ENCODE assay signal across 1 cellular context in genomic region chr1:156421062-156421938, GRCh38.
A peak's percentile ranks its signal among the peaks of the same experiment; 100 is the strongest.
TF ChIP-seq lines count a peak whose summit lies in the region.

No MANE protein-coding gene starts in this region.

TF ChIP-seq in K562, 482 proteins besides CTCF, POLR2A, EP300 and RAD21 (continued from another document and continues in another):
- TF ChIP-seq, protein P1, sequence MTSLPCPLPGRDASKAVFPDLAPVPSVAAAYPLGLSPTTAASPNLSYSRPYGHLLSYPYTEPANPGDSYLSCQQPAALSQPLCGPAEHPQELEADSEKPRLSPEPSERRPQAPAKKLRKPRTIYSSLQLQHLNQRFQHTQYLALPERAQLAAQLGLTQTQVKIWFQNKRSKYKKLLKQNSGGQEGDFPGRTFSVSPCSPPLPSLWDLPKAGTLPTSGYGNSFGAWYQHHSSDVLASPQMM (CRISPR knock-in tag; IDR thresholded peaks at IDR 0.05): no peak
- TF ChIP-seq ZNF24 (IDR thresholded peaks at IDR 0.05): no peak
- no peak for TF ChIP-seq MYC (IDR thresholded peaks at IDR 0.05; ENCODE audit: low read depth, low read length)
- no peak for TF ChIP-seq MYC (CRISPR knock-in tag; IDR thresholded peaks at IDR 0.05; ENCODE audit: borderline replicate concordance, low read depth)
- TF ChIP-seq, protein P2, sequence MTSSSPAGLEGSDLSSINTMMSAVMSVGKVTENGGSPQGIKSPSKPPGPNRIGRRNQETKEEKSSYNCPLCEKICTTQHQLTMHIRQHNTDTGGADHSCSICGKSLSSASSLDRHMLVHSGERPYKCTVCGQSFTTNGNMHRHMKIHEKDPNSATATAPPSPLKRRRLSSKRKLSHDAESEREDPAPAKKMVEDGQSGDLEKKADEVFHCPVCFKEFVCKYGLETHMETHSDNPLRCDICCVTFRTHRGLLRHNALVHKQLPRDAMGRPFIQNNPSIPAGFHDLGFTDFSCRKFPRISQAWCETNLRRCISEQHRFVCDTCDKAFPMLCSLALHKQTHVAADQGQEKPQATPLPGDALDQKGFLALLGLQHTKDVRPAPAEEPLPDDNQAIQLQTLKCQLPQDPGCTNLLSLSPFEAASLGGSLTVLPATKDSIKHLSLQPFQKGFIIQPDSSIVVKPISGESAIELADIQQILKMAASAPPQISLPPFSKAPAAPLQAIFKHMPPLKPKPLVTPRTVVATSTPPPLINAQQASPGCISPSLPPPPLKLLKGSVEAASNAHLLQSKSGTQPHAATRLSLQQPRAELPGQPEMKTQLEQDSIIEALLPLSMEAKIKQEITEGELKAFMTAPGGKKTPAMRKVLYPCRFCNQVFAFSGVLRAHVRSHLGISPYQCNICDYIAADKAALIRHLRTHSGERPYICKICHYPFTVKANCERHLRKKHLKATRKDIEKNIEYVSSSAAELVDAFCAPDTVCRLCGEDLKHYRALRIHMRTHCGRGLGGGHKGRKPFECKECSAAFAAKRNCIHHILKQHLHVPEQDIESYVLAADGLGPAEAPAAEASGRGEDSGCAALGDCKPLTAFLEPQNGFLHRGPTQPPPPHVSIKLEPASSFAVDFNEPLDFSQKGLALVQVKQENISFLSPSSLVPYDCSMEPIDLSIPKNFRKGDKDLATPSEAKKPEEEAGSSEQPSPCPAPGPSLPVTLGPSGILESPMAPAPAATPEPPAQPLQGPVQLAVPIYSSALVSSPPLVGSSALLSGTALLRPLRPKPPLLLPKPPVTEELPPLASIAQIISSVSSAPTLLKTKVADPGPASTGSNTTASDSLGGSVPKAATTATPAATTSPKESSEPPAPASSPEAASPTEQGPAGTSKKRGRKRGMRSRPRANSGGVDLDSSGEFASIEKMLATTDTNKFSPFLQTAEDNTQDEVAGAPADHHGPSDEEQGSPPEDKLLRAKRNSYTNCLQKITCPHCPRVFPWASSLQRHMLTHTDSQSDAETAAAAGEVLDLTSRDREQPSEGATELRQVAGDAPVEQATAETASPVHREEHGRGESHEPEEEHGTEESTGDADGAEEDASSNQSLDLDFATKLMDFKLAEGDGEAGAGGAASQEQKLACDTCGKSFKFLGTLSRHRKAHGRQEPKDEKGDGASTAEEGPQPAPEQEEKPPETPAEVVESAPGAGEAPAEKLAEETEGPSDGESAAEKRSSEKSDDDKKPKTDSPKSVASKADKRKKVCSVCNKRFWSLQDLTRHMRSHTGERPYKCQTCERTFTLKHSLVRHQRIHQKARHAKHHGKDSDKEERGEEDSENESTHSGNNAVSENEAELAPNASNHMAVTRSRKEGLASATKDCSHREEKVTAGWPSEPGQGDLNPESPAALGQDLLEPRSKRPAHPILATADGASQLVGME (CRISPR knock-in tag; IDR thresholded peaks at IDR 0.05): no peak
- TF ChIP-seq SMAD1 (IDR thresholded peaks at IDR 0.05; ENCODE audit: low read depth, low read length, partially characterized antibody): no peak
- TF ChIP-seq JUND (IDR thresholded peaks at IDR 0.05; ENCODE audit: borderline replicate concordance, low read depth, low read length): peak; percentile 68
- TF ChIP-seq JUND (tag; IDR thresholded peaks at IDR 0.05; ENCODE audit: borderline replicate concordance, low read depth, low read length): peak; percentile 26; the same call in 1 of the 3 replicates
- no peak for TF ChIP-seq FOXJ3 (CRISPR knock-in tag; IDR thresholded peaks at IDR 0.05)
- TF ChIP-seq CREB3L1 (IDR thresholded peaks at IDR 0.05; ENCODE audit: borderline replicate concordance, low read depth): no peak
- TF ChIP-seq SPI1 (IDR thresholded peaks at IDR 0.05; ENCODE audit: borderline replicate concordance, low read depth, low read length): no peak
- TF ChIP-seq BRF1 (IDR thresholded peaks at IDR 0.05; ENCODE audit: borderline replicate concordance, extremely low read depth, insufficient read length): no peak
- no peak for TF ChIP-seq FOXJ2 (tag; IDR thresholded peaks at IDR 0.05)
- TF ChIP-seq, protein P3, sequence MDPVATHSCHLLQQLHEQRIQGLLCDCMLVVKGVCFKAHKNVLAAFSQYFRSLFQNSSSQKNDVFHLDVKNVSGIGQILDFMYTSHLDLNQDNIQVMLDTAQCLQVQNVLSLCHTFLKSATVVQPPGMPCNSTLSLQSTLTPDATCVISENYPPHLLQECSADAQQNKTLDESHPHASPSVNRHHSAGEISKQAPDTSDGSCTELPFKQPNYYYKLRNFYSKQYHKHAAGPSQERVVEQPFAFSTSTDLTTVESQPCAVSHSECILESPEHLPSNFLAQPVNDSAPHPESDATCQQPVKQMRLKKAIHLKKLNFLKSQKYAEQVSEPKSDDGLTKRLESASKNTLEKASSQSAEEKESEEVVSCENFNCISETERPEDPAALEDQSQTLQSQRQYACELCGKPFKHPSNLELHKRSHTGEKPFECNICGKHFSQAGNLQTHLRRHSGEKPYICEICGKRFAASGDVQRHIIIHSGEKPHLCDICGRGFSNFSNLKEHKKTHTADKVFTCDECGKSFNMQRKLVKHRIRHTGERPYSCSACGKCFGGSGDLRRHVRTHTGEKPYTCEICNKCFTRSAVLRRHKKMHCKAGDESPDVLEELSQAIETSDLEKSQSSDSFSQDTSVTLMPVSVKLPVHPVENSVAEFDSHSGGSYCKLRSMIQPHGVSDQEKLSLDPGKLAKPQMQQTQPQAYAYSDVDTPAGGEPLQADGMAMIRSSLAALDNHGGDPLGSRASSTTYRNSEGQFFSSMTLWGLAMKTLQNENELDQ (CRISPR knock-in tag; IDR thresholded peaks at IDR 0.05; ENCODE audit: borderline replicate concordance): no peak
- TF ChIP-seq SMARCE1 (IDR thresholded peaks at IDR 0.05): no peak
- TF ChIP-seq DACH1 (IDR thresholded peaks at IDR 0.05; ENCODE audit: partially characterized antibody): no peak
- TF ChIP-seq, protein P4, sequence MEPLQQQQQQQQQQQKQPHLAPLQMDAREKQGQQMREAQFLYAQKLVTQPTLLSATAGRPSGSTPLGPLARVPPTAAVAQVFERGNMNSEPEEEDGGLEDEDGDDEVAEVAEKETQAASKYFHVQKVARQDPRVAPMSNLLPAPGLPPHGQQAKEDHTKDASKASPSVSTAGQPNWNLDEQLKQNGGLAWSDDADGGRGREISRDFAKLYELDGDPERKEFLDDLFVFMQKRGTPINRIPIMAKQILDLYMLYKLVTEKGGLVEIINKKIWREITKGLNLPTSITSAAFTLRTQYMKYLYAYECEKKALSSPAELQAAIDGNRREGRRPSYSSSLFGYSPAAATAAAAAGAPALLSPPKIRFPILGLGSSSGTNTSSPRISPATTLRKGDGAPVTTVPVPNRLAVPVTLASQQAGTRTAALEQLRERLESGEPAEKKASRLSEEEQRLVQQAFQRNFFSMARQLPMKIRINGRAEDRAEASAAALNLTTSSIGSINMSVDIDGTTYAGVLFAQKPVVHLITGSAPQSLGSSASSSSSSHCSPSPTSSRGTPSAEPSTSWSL (CRISPR knock-in tag; IDR thresholded peaks at IDR 0.05; ENCODE audit: borderline replicate concordance): no peak
- peak; percentile 92 for TF ChIP-seq ATF7 (IDR thresholded peaks at IDR 0.05)
- no peak for TF ChIP-seq CC2D1A (IDR thresholded peaks at IDR 0.05)
- TF ChIP-seq, protein P5, sequence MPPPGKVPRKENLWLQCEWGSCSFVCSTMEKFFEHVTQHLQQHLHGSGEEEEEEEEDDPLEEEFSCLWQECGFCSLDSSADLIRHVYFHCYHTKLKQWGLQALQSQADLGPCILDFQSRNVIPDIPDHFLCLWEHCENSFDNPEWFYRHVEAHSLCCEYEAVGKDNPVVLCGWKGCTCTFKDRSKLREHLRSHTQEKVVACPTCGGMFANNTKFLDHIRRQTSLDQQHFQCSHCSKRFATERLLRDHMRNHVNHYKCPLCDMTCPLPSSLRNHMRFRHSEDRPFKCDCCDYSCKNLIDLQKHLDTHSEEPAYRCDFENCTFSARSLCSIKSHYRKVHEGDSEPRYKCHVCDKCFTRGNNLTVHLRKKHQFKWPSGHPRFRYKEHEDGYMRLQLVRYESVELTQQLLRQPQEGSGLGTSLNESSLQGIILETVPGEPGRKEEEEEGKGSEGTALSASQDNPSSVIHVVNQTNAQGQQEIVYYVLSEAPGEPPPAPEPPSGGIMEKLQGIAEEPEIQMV (tag; conservative IDR thresholded peaks at IDR 0.05; ENCODE audit: low read depth): no peak
- TF ChIP-seq RB1 (IDR thresholded peaks at IDR 0.05; ENCODE audit: low read depth): peak; percentile 70
- no peak for TF ChIP-seq IRF2 (CRISPR knock-in tag; IDR thresholded peaks at IDR 0.05)
- TF ChIP-seq ILF3 (IDR thresholded peaks at IDR 0.05; ENCODE audit: borderline replicate concordance): no peak
- no peak for TF ChIP-seq HOMEZ (CRISPR knock-in tag; IDR thresholded peaks at IDR 0.05)
- TF ChIP-seq, protein P6, sequence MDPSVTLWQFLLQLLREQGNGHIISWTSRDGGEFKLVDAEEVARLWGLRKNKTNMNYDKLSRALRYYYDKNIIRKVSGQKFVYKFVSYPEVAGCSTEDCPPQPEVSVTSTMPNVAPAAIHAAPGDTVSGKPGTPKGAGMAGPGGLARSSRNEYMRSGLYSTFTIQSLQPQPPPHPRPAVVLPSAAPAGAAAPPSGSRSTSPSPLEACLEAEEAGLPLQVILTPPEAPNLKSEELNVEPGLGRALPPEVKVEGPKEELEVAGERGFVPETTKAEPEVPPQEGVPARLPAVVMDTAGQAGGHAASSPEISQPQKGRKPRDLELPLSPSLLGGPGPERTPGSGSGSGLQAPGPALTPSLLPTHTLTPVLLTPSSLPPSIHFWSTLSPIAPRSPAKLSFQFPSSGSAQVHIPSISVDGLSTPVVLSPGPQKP (CRISPR knock-in tag; IDR thresholded peaks at IDR 0.05): no peak
- TF ChIP-seq TFAM (CRISPR knock-in tag; conservative IDR thresholded peaks at IDR 0.05): no peak
- no peak for TF ChIP-seq PURB (CRISPR knock-in tag; IDR thresholded peaks at IDR 0.05; ENCODE audit: low read depth)
- no peak for TF ChIP-seq KLF13 (tag; IDR thresholded peaks at IDR 0.05; ENCODE audit: borderline replicate concordance, low read depth)
- no peak for TF ChIP-seq HMBOX1 (IDR thresholded peaks at IDR 0.05)
- TF ChIP-seq, protein P7, sequence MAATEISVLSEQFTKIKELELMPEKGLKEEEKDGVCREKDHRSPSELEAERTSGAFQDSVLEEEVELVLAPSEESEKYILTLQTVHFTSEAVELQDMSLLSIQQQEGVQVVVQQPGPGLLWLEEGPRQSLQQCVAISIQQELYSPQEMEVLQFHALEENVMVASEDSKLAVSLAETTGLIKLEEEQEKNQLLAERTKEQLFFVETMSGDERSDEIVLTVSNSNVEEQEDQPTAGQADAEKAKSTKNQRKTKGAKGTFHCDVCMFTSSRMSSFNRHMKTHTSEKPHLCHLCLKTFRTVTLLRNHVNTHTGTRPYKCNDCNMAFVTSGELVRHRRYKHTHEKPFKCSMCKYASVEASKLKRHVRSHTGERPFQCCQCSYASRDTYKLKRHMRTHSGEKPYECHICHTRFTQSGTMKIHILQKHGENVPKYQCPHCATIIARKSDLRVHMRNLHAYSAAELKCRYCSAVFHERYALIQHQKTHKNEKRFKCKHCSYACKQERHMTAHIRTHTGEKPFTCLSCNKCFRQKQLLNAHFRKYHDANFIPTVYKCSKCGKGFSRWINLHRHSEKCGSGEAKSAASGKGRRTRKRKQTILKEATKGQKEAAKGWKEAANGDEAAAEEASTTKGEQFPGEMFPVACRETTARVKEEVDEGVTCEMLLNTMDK (IDR thresholded peaks at IDR 0.05; ENCODE audit: borderline replicate concordance, insufficient read depth, low read depth, low read length, poor library complexity, severe bottlenecking): no peak
- TF ChIP-seq ZNF197 (CRISPR knock-in tag; IDR thresholded peaks at IDR 0.05; ENCODE audit: low read depth): no peak
- TF ChIP-seq MTA2 (IDR thresholded peaks at IDR 0.05; ENCODE audit: low read depth): no peak
- no peak for TF ChIP-seq RFX5 (IDR thresholded peaks at IDR 0.05; ENCODE audit: low read depth, low read length)
- TF ChIP-seq HDGF (IDR thresholded peaks at IDR 0.05): no peak
- TF ChIP-seq MCM3 (IDR thresholded peaks at IDR 0.05): no peak
- TF ChIP-seq CREBBP (IDR thresholded peaks at IDR 0.05; ENCODE audit: low read depth, low read length): no peak
- TF ChIP-seq HCFC1 (IDR thresholded peaks at IDR 0.05; ENCODE audit: low read depth, low read length): no peak
- TF ChIP-seq CXXC5 (CRISPR knock-in tag; IDR thresholded peaks at IDR 0.05): peak; percentile 76
- TF ChIP-seq SOX6 (IDR thresholded peaks at IDR 0.05): no peak
- no peak for TF ChIP-seq MCM2 (IDR thresholded peaks at IDR 0.05; ENCODE audit: low read depth)
- TF ChIP-seq GABPA (tag; conservative IDR thresholded peaks at IDR 0.05; ENCODE audit: low read depth): no peak
- TF ChIP-seq BDP1 (IDR thresholded peaks at IDR 0.05; ENCODE audit: insufficient read depth, insufficient read length): no peak
- peak; percentile 91 for TF ChIP-seq ZNF263 (CRISPR knock-in tag; IDR thresholded peaks at IDR 0.05; ENCODE audit: borderline replicate concordance)
- TF ChIP-seq TSC22D4 (tag; IDR thresholded peaks at IDR 0.05): no peak
- TF ChIP-seq HMGN3 (IDR thresholded peaks at IDR 0.05; ENCODE audit: borderline replicate concordance, extremely low read depth, insufficient read length, low read depth, low read length): peak; percentile 28
- TF ChIP-seq HNRNPUL1 (IDR thresholded peaks at IDR 0.05; ENCODE audit: low read length): no peak
